ENCODE assay signal across 8 cellular contexts in the genomic region with DNA sequence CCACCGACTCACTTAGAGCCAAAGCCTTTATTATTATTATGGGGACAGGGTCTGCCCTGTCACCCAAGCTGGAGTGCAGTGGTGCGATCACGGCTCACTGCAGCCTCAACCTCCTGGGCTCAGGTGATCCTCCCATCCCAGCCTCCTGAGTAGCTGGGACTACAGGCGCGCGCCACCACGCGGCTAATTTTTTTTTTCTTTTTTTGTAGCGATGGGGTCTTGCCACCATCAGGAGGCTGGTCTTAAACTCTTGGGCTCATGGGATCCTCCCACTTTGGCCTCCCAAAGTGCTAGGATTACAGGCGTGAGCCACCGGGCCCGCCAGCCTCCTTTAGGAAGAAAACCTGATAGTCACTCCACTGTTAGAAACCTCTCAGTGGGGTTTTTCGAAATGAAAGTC. TPM values are rescaled to one million over a fixed set of nuclear protein-coding genes. Genes with fewer than 3 reads are reported as not detected.
DNase-seq lines count a peak whose midpoint lies in the region; ATAC-seq and TF ChIP-seq lines count a peak whose summit lies in the region.
"Not testable (repeated sequence)": the region's sequence is repeated elsewhere in the genome, so short reads cannot be mapped to it uniquely, and the experiment has no call there.

No MANE protein-coding gene starts in this region.

- not testable (repeated sequence) for H3K36me3 ChIP-seq in ACC112 (ENCODE audit: insufficient read depth, low read length); endodermal cell (ENCODE audit: control insufficient read depth, insufficient read depth, low read length); kidney epithelial cell (ENCODE audit: control insufficient read depth, insufficient read depth, low read length)

- not testable (repeated sequence) for H3K9me3 ChIP-seq in T-helper 17 cell (ENCODE audit: control insufficient read depth, low read length, poor library complexity, severe bottlenecking)
- peaks cover 15% of the 10 kb centered on the region for H3K9me3 ChIP-seq in endodermal cell (ENCODE audit: control insufficient read depth, low read length)

- not testable (repeated sequence) for H3K9ac ChIP-seq in endodermal cell (ENCODE audit: extremely low read depth, low read length, poor library complexity, severe bottlenecking)

- 91 to 96% methylated on average over 10 to 13 of the region's 13 CpGs for WGBS in endodermal cell (ENCODE audit: insufficient coverage in 1 of 2, insufficient read length in 1 of 2), 2 experiments

- H3K4me3 Mint-ChIP-seq in HFFc6 (peak overlapping the region; percentile 83), T-helper 17 cell (peak overlapping the region; percentile 91), endodermal cell (peak overlapping the region; percentile 77), neural crest cell (peak overlapping the region; percentile 95)
- peak overlapping the region; percentile 79 for H3K4me3 Mint-ChIP-seq in activated naive CD8-positive, alpha-beta T cell treated with anti-CD3 and anti-CD28 coated beads, Interleukin-2, amount 50 U/mL, for 24 hours
- peak overlapping the region; percentile 85 to 87 for H3K4me3 Mint-ChIP-seq in stimulated activated naive B cell treated with anti-CD40 and anti-IgM and Interleukin-4, amounts not matched to agents 10 μg/mL and 1 μg/mL and 100 μg/mL, for 72 hours

- TF ChIP-seq CTCF in HFFc6 (IDR thresholded peaks at IDR 0.05); endodermal cell (conservative IDR thresholded peaks at IDR 0.05); kidney epithelial cell (IDR thresholded peaks at IDR 0.05; ENCODE audit: insufficient read depth, low read length, poor library complexity, severe bottlenecking); neural crest cell (conservative IDR thresholded peaks at IDR 0.05): not testable (repeated sequence)

- not testable (repeated sequence) for H3K27ac ChIP-seq in ACC112 (ENCODE audit: low read depth, low read length); endodermal cell (ENCODE audit: low read depth, low read length)

- not testable (repeated sequence) for H3K36me3 Mint-ChIP-seq in HFFc6 (ENCODE audit: low read depth); T-helper 17 cell (ENCODE audit: low read depth); endodermal cell (ENCODE audit: low read depth); neural crest cell (ENCODE audit: low read depth)
- peaks cover 18% of the 10 kb centered on the region for H3K36me3 Mint-ChIP-seq in activated naive CD8-positive, alpha-beta T cell treated with anti-CD3 and anti-CD28 coated beads, Interleukin-2, amount 50 U/mL, for 24 hours (ENCODE audit: low read depth)
- peaks cover 16 to 21% of the 10 kb centered on the region in 2 donors for H3K36me3 Mint-ChIP-seq in stimulated activated naive B cell treated with anti-CD40 and anti-IgM and Interleukin-4, amounts not matched to agents 10 μg/mL and 1 μg/mL and 100 μg/mL, for 72 hours

- DNase-seq in HFFc6; T-helper 17 cell; activated naive CD8-positive, alpha-beta T cell treated with anti-CD3 and anti-CD28 coated beads, Interleukin-2, amount 50 U/mL, for 24 hours; endodermal cell; kidney epithelial cell (ENCODE audit: low read depth); neural crest cell (ENCODE audit: low read depth, low spot score); stimulated activated naive B cell treated with anti-CD40 and anti-IgM and Interleukin-4, amounts not matched to agents 10 μg/mL and 1 μg/mL and 100 μg/mL, for 72 hours: not testable (repeated sequence)

- not testable (repeated sequence) for H3K27me3 Mint-ChIP-seq in HFFc6 (ENCODE audit: insufficient read depth); T-helper 17 cell; activated naive CD8-positive, alpha-beta T cell treated with anti-CD3 and anti-CD28 coated beads, Interleukin-2, amount 50 U/mL, for 24 hours; neural crest cell (ENCODE audit: low read depth); stimulated activated naive B cell treated with anti-CD40 and anti-IgM and Interleukin-4, amounts not matched to agents 10 μg/mL and 1 μg/mL and 100 μg/mL, for 72 hours
- H3K27me3 Mint-ChIP-seq in endodermal cell (ENCODE audit: insufficient read depth): peaks cover 11% of the 10 kb centered on the region

- not testable (repeated sequence) for H3K27me3 ChIP-seq in ACC112 (ENCODE audit: insufficient read depth, low read length); endodermal cell (ENCODE audit: control insufficient read depth, insufficient read depth, low read length, poor library complexity, severe bottlenecking); kidney epithelial cell (ENCODE audit: control insufficient read depth, insufficient read depth, low read length)

- peaks cover 13% of the 10 kb centered on the region for H3K4me1 ChIP-seq in ACC112 (ENCODE audit: control insufficient read depth, insufficient read depth, low read length, unreplicated experiment)
- H3K4me1 ChIP-seq in endodermal cell (ENCODE audit: control insufficient read depth, insufficient read depth, low read length): not testable (repeated sequence)

- H3K4me3 ChIP-seq in ACC112 (ENCODE audit: low read depth, low read length): peak overlapping the region; percentile 91
- H3K4me3 ChIP-seq in endodermal cell (ENCODE audit: low read length): peak overlapping the region; percentile 85
- H3K4me3 ChIP-seq in kidney epithelial cell (ENCODE audit: low read depth, low read length): peak overlapping the region; percentile 93

- H3K79me2 ChIP-seq in ACC112 (ENCODE audit: control insufficient read depth, insufficient read depth, low read length, unreplicated experiment): peaks cover 36% of the 10 kb centered on the region

- peak overlapping the region; percentile 87 for H2AFZ ChIP-seq in ACC112 (ENCODE audit: low read length, unreplicated experiment)

- peaks cover 48% of the 10 kb centered on the region for H3K4me1 Mint-ChIP-seq in HFFc6 (ENCODE audit: low read depth)
- H3K4me1 Mint-ChIP-seq in T-helper 17 cell: peaks cover 35% of the 10 kb centered on the region
- peaks cover 36% of the 10 kb centered on the region for H3K4me1 Mint-ChIP-seq in activated naive CD8-positive, alpha-beta T cell treated with anti-CD3 and anti-CD28 coated beads, Interleukin-2, amount 50 U/mL, for 24 hours
- H3K4me1 Mint-ChIP-seq in endodermal cell: peaks cover 22% of the 10 kb centered on the region
- peaks cover 26% of the 10 kb centered on the region for H3K4me1 Mint-ChIP-seq in neural crest cell
- H3K4me1 Mint-ChIP-seq in stimulated activated naive B cell treated with anti-CD40 and anti-IgM and Interleukin-4, amounts not matched to agents 10 μg/mL and 1 μg/mL and 100 μg/mL, for 72 hours: peaks cover 22 to 36% of the 10 kb centered on the region in 2 donors

- peaks cover 25% of the 10 kb centered on the region for H3K9me3 Mint-ChIP-seq in HFFc6
- not testable (repeated sequence) for H3K9me3 Mint-ChIP-seq in activated naive CD8-positive, alpha-beta T cell treated with anti-CD3 and anti-CD28 coated beads, Interleukin-2, amount 50 U/mL, for 24 hours; neural crest cell
- peaks cover 12% of the 10 kb centered on the region for H3K9me3 Mint-ChIP-seq in endodermal cell
- H3K9me3 Mint-ChIP-seq in stimulated activated naive B cell treated with anti-CD40 and anti-IgM and Interleukin-4, amounts not matched to agents 10 μg/mL and 1 μg/mL and 100 μg/mL, for 72 hours: peaks cover 11 to 12% of the 10 kb centered on the region in 2 donors

- not testable (repeated sequence) for ATAC-seq in T-helper 17 cell; activated naive CD8-positive, alpha-beta T cell treated with anti-CD3 and anti-CD28 coated beads, Interleukin-2, amount 50 U/mL, for 24 hours; stimulated activated naive B cell treated with anti-CD40 and anti-IgM and Interleukin-4, amounts not matched to agents 10 μg/mL and 1 μg/mL and 100 μg/mL, for 72 hours (replicated peaks)

- H3K27ac Mint-ChIP-seq in HFFc6; activated naive CD8-positive, alpha-beta T cell treated with anti-CD3 and anti-CD28 coated beads, Interleukin-2, amount 50 U/mL, for 24 hours; endodermal cell; neural crest cell (ENCODE audit: unreplicated experiment): not testable (repeated sequence)
- H3K27ac Mint-ChIP-seq in T-helper 17 cell: peak overlapping the region; percentile 87
- H3K27ac Mint-ChIP-seq in stimulated activated naive B cell treated with anti-CD40 and anti-IgM and Interleukin-4, amounts not matched to agents 10 μg/mL and 1 μg/mL and 100 μg/mL, for 72 hours: peak overlapping the region; percentile 42

RNA-seq across cellular contexts. Expression of a gene that starts 1.0 kb away (rescaled TPM):
- 10 to 100 TPM; 48.7 to 54.1 (median 51.5) TPM for total RNA-seq in HFFc6 (2021; fragmentation: NEBNext Ultra II Directional; extraction: Animal tissue kit (Norgen Biotek cat#: 25700))
- 10 to 100 TPM; 34.6 to 40.3 TPM for total RNA-seq in T-helper 17 cell
- 10 to 100 TPM; 58.3 to 59.2 TPM for total RNA-seq in endodermal cell
- 48.0 TPM for polyA plus RNA-seq in endodermal cell (2013, experiment 1 of 2)
- 41.5 TPM for polyA plus RNA-seq in endodermal cell (2013, experiment 2 of 2)
- 62.3 and 116 TPM in 2 replicates for total RNA-seq in kidney epithelial cell
- 56.8 and 62.3 TPM in 2 replicates for total RNA-seq in neural crest cell
